Comparison of ENCODE assay signal across 9 cellular contexts in genomic region chr16:19114359-19115147, GRCh38. TPM values are rescaled to one million over a fixed set of nuclear protein-coding genes. Genes with fewer than 3 reads are reported as not detected.
DNase-seq lines count a peak whose midpoint lies in the region; ATAC-seq and TF ChIP-seq lines count a peak whose summit lies in the region.
"Had no signal": no experiment of that assay in that cellular context is flagged by ENCODE, and none has a peak within 500 bp of the region (broad histone marks: within the 10 kb centered on the region; RNA-seq: fewer than 3 reads in every experiment).

No MANE protein-coding gene starts in this region.

- peak; percentile 56 for DNase-seq in WTC11 (ENCODE audit: low spot score)
- peak; percentile 72 for DNase-seq in fibroblast of pulmonary artery (ENCODE audit: low read depth)
- peak; percentile 44 for DNase-seq in neural progenitor cell (ENCODE audit: low spot score)
- no peak for DNase-seq in NCI-H2107 treated with DMSO at 0.1 percent for 48 hours (lab: John Stamatoyannopoulos, UW; ENCODE audit: unreplicated experiment)

- H3K36me3 ChIP-seq in BLaER1 treated with 17β-estradiol and CSF1 and Interleukin-3, amounts not matched to agents 10 nM and 100 nM, result peaks cover 0 to 4% (median 0%) of the 10 kb centered on the region in 11 experiments; a peak in 1 of 22 replicates
- H3K36me3 ChIP-seq in neural progenitor cell, result no peaks in the 10 kb centered on the region

- ATAC-seq in GM21529 (IDR thresholded peaks at IDR 0.05; ENCODE audit: unreplicated experiment) (peak; percentile 21), WTC11 (peak; percentile 37), HG02884 (IDR thresholded peaks at IDR 0.05; ENCODE audit: unreplicated experiment) (no peak), GM21825 (IDR thresholded peaks at IDR 0.05; ENCODE audit: unreplicated experiment) (no peak)

- H2AFZ ChIP-seq in neural progenitor cell (replicated peaks), result peak overlapping the region; percentile 99

- peak overlapping the region; percentile 82 to 90 (median 84) for H3K27ac ChIP-seq in BLaER1 treated with 17β-estradiol and CSF1 and Interleukin-3, amounts not matched to agents 10 nM and 100 nM
- no peak overlapping the region for H3K27ac ChIP-seq in neural progenitor cell
- H3K27ac ChIP-seq: KMS-11 had no signal

- H3K27me3 ChIP-seq in BLaER1 treated with 17β-estradiol and CSF1 and Interleukin-3, amounts not matched to agents 10 nM and 100 nM, result peaks cover 0 to 15% (median 8%) of the 10 kb centered on the region in 11 experiments; a peak in 6 of 22 replicates
- H3K27me3 ChIP-seq in neural progenitor cell, result peaks cover 63% of the 10 kb centered on the region

- H3K9me3 Mint-ChIP-seq in WTC11 (no peaks in the 10 kb centered on the region), neural progenitor cell (no peaks in the 10 kb centered on the region)

- H3K9ac ChIP-seq in BLaER1 treated with 17β-estradiol and CSF1 and Interleukin-3, amounts not matched to agents 10 nM and 100 nM, result peak overlapping the region; percentile 83 to 92 (median 86)
- no peak overlapping the region for H3K9ac ChIP-seq in neural progenitor cell
- H3K9ac ChIP-seq: KMS-11 had no signal

- peaks cover 55% of the 10 kb centered on the region for H3K27me3 Mint-ChIP-seq in WTC11 (ENCODE audit: low read depth)
- peaks cover 4% of the 10 kb centered on the region for H3K27me3 Mint-ChIP-seq in neural progenitor cell (ENCODE audit: insufficient read depth, low read depth)

- peak overlapping the region; percentile 57 to 73 (median 64) for H3K4me3 ChIP-seq in BLaER1 treated with 17β-estradiol and CSF1 and Interleukin-3, amounts not matched to agents 10 nM and 100 nM
- H3K4me3 ChIP-seq in fibroblast of pulmonary artery (replicated peaks; ENCODE audit: low read depth, low read length) (peak overlapping the region; percentile 71), neural progenitor cell (peak overlapping the region; percentile 59)

- no peaks in the 10 kb centered on the region for H3K36me3 Mint-ChIP-seq in WTC11
- H3K36me3 Mint-ChIP-seq in neural progenitor cell, result no peaks in the 10 kb centered on the region

- H3K4me1 Mint-ChIP-seq in WTC11 (peaks cover 23% of the 10 kb centered on the region), neural progenitor cell (peaks cover 33% of the 10 kb centered on the region)

- no peaks in the 10 kb centered on the region for H3K79me2 ChIP-seq in neural progenitor cell (ENCODE audit: low read depth)

- H3K27ac Mint-ChIP-seq in WTC11 (no peak overlapping the region), neural progenitor cell (no peak overlapping the region)

- no peak for TF ChIP-seq CTCF in WTC11 (IDR thresholded peaks at IDR 0.05)
- TF ChIP-seq CTCF in fibroblast of pulmonary artery (IDR thresholded peaks at IDR 0.05; ENCODE audit: low read length, missing control alignments), result no peak
- no peak for TF ChIP-seq CTCF in neural progenitor cell (IDR thresholded peaks at IDR 0.05)

- POLR2A ChIA-PET in WTC11 (lab: Charles Lee), result no interaction called here

- no peaks in the 10 kb centered on the region for H4K20me1 ChIP-seq in BLaER1 treated with 17β-estradiol and CSF1 and Interleukin-3, amounts not matched to agents 10 nM and 100 nM
- no peaks in the 10 kb centered on the region for H4K20me1 ChIP-seq in neural progenitor cell (ENCODE audit: low read depth)

- CTCF ChIA-PET in WTC11 (lab: Charles Lee), result interaction anchor here (0.6 to 6.2 kb wide), 19 partner anchors 8 to 333 kb away, joined by 3 to 29 read pairs (median 4); partner anchors contain the start of gene TMC7

- peak overlapping the region; percentile 60 to 92 (median 79) for H3K4me2 ChIP-seq in BLaER1 treated with 17β-estradiol and CSF1 and Interleukin-3, amounts not matched to agents 10 nM and 100 nM
- peak overlapping the region; percentile 89 for H3K4me2 ChIP-seq in neural progenitor cell
- H3K4me2 ChIP-seq: KMS-11 had no signal

- H3K4me1 ChIP-seq in BLaER1 treated with 17β-estradiol and CSF1 and Interleukin-3, amounts not matched to agents 10 nM and 100 nM, result peaks cover 32 to 88% (median 74%) of the 10 kb centered on the region in 10 experiments
- H3K4me1 ChIP-seq in neural progenitor cell, result peaks cover 9% of the 10 kb centered on the region

- H3F3A ChIP-seq in neural progenitor cell (ENCODE audit: low read depth), result peaks cover 9% of the 10 kb centered on the region

- peaks cover 0 to 10% (median 0%) of the 10 kb centered on the region in 11 experiments; a peak in 1 of 22 replicates for H3K9me3 ChIP-seq in BLaER1 treated with 17β-estradiol and CSF1 and Interleukin-3, amounts not matched to agents 10 nM and 100 nM (replicated peaks in 1 of 11)
- no peaks in the 10 kb centered on the region for H3K9me3 ChIP-seq in neural progenitor cell (ENCODE audit: low read depth)

- H3K4me3 Mint-ChIP-seq in WTC11 (peak overlapping the region; percentile 60), neural progenitor cell (peak overlapping the region; percentile 79)

TF ChIP-seq in WTC11, 78 proteins besides CTCF, POLR2A, EP300 and RAD21 (continues in another document):
- peak; percentile 42 for TF ChIP-seq GABPB1 (CRISPR knock-in tag; IDR thresholded peaks at IDR 0.05)
- TF ChIP-seq ZBTB21 (CRISPR knock-in tag; IDR thresholded peaks at IDR 0.05; ENCODE audit: borderline replicate concordance), result peak; percentile 86; the same call in 1 of the 2 replicates
- peak; percentile 65 for TF ChIP-seq USF2 (CRISPR knock-in tag; IDR thresholded peaks at IDR 0.05)
- peak; percentile 82; the same call in 1 of the 2 replicates for TF ChIP-seq ZNF512 (CRISPR knock-in tag; IDR thresholded peaks at IDR 0.05; ENCODE audit: borderline replicate concordance)
- TF ChIP-seq ZNF396 (CRISPR knock-in tag; IDR thresholded peaks at IDR 0.05; ENCODE audit: borderline replicate concordance), result no peak
- TF ChIP-seq ZBTB43 (CRISPR knock-in tag; IDR thresholded peaks at IDR 0.05), result peak; percentile 98
- TF ChIP-seq NR1H2 (CRISPR knock-in tag; IDR thresholded peaks at IDR 0.05), result peak; percentile 83; the same call in 1 of the 2 replicates
- TF ChIP-seq MYBL2 (CRISPR knock-in tag; IDR thresholded peaks at IDR 0.05), result peak; percentile 98
- peak; percentile 81 for TF ChIP-seq ATF2 (CRISPR knock-in tag; IDR thresholded peaks at IDR 0.05; ENCODE audit: borderline replicate concordance, low read depth)
- TF ChIP-seq GRHL2 (CRISPR knock-in tag; IDR thresholded peaks at IDR 0.05; ENCODE audit: insufficient replicate concordance, severe bottlenecking), result no peak

RNA-seq across cellular contexts. Expression of gene ITPRIPL2, which starts 0.8 kb away (rescaled TPM):
- total RNA-seq in WTC11 (2021) (5.3 to 7.1 TPM (median 6.6 TPM) in 3 replicates), neural progenitor cell (ENCODE audit: low replicate concordance) (3.7 and 5.4 TPM in 2 replicates)

RNA-seq across cellular contexts. Expression of gene COQ7, which starts 47.1 kb away (rescaled TPM):
- 20.7 to 27.4 TPM (median 22.4 TPM) in 3 replicates for total RNA-seq in WTC11 (2021)
- total RNA-seq in neural progenitor cell (ENCODE audit: low replicate concordance), result 11.8 and 22.9 TPM in 2 replicates

RNA-seq across cellular contexts. Expression of gene SYT17, which starts 53.5 kb away (rescaled TPM):
- total RNA-seq in WTC11 (2021) (5.5 to 6.8 TPM (median 6.3 TPM) in 3 replicates), neural progenitor cell (ENCODE audit: low replicate concordance) (7.2 TPM in 2 replicates)

Comparison
In these comparisons a context has a peak if more than half of its experiments do, and no peak if none do; other contexts are left out.
1. ATAC-seq: peak in GM21529 (single experiment) and WTC11 (single experiment); none in HG02884 (single experiment) and GM21825 (single experiment).
2. Peak in every context shown above with its lines, with median percentiles within 50 percentile points of each other: H3K4me3 ChIP-seq.